Comparison of ENCODE assay signal across 1 cellular context in genomic region chr14:74475678-74476077, GRCh38.
TF ChIP-seq lines count a peak whose summit lies in the region.

No MANE protein-coding gene starts in this region.

TF ChIP-seq in SK-N-SH, 30 proteins besides CTCF, POLR2A, EP300 and RAD21:
- TF ChIP-seq JUND (IDR thresholded peaks at IDR 0.05) (peak; percentile 40; the same call in 1 of the 2 replicates), USF1 (IDR thresholded peaks at IDR 0.05; ENCODE audit: borderline replicate concordance, low read depth) (no peak), PBX3 (IDR thresholded peaks at IDR 0.05) (peak; percentile 68), FOSL2 (IDR thresholded peaks at IDR 0.05; ENCODE audit: borderline replicate concordance, low read depth) (peak; percentile 33)
